In genomic region chr5:1059884-1060263, GRCh38 we compare ENCODE assay signal across 21 cellular contexts. TPM values are rescaled to one million over a fixed set of nuclear protein-coding genes. Genes with fewer than 3 reads are reported as not detected.
DNase-seq lines count a peak whose midpoint lies in the region; ATAC-seq and TF ChIP-seq lines count a peak whose summit lies in the region.
"Had no signal": no experiment of that assay in that cellular context is flagged by ENCODE, and none has a peak within 500 bp of the region (broad histone marks: within the 10 kb centered on the region; RNA-seq: fewer than 3 reads in every experiment).

No MANE protein-coding gene starts in this region.

- no peak overlapping the region for H3K4me2 ChIP-seq in SK-N-SH

- no peak overlapping the region for H3K9ac ChIP-seq in SK-N-SH

- no peaks in the 10 kb centered on the region for H3K36me3 ChIP-seq in SK-N-SH (replicated peaks in 1 of 2; ENCODE audit: control insufficient read depth in 1 of 2, insufficient read depth in 2 of 2, low read length in 1 of 2)
- H3K36me3 ChIP-seq: BE2C had no signal

- no peaks in the 10 kb centered on the region for H3K36me3 Mint-ChIP-seq in natural killer cell treated with Interleukin-12 subunit alpha and Interleukin-12 subunit beta and Interleukin-15 and Interleukin-18, amount 100 ng/mL, for 72 hours
- H3K36me3 Mint-ChIP-seq in natural killer cell = no peaks in the 10 kb centered on the region
- H3K36me3 Mint-ChIP-seq in nephron progenitor cell (ENCODE audit: low read depth) = no peaks in the 10 kb centered on the region
- H3K36me3 Mint-ChIP-seq in T-helper 17 cell (ENCODE audit: low read depth) = peaks cover 2% of the 10 kb centered on the region

- no peak overlapping the region for H3K27ac Mint-ChIP-seq in natural killer cell treated with Interleukin-12 subunit alpha and Interleukin-12 subunit beta and Interleukin-15 and Interleukin-18, amount 100 ng/mL, for 72 hours
- H3K27ac Mint-ChIP-seq in natural killer cell = no peak overlapping the region
- no peak overlapping the region for H3K27ac Mint-ChIP-seq in nephron progenitor cell
- no peak overlapping the region for H3K27ac Mint-ChIP-seq in T-helper 17 cell
- H3K27ac Mint-ChIP-seq: CD14-positive monocyte had no signal

- no peak for TF ChIP-seq EP300 in SK-N-SH (IDR thresholded peaks at IDR 0.05; ENCODE audit: borderline replicate concordance in 1 of 2, low read depth in 1 of 2, low read length in 1 of 2)

- no peaks in the 10 kb centered on the region for H4K20me1 ChIP-seq in SK-N-SH (ENCODE audit: insufficient read depth)

- no peaks in the 10 kb centered on the region for H3K27me3 ChIP-seq in SK-N-SH (ENCODE audit: insufficient read depth)
- H3K27me3 ChIP-seq: BE2C had no signal

- H3K4me3 ChIP-seq in SK-N-SH (ENCODE audit: low read depth in 2 of 2, low read length in 1 of 2) = no peak overlapping the region

- H3K9me3 Mint-ChIP-seq in natural killer cell treated with Interleukin-12 subunit alpha and Interleukin-12 subunit beta and Interleukin-15 and Interleukin-18, amount 100 ng/mL, for 72 hours = no peaks in the 10 kb centered on the region
- H3K9me3 Mint-ChIP-seq in natural killer cell (no peaks in the 10 kb centered on the region), nephron progenitor cell (no peaks in the 10 kb centered on the region)
- H3K9me3 Mint-ChIP-seq: CD14-positive monocyte had no signal

- DNase-seq in SK-N-SH (peak; percentile 22), natural killer cell (no peak), nephron progenitor cell (peak; percentile 59), T-helper 17 cell (no peak)
- peak; percentile 35 for DNase-seq in natural killer cell treated with Interleukin-12 subunit alpha and Interleukin-12 subunit beta and Interleukin-15 and Interleukin-18, amount 100 ng/mL, for 72 hours (ENCODE audit: low spot score)
- DNase-seq: ACHN, BE2C, Calu3, DMS153, DND-41, NCI-H1048, NCI-H1417, NCI-H1694, NCI-H2029 treated with DMSO at 0.1 percent for 48 hours, NCI-H526 treated with DMSO at 0.1 percent for 48 hours had no signal

- POLR2A ChIA-PET in SK-N-SH (lab: Yijun Ruan, JAX) = no interaction called here

- H3K9me2 ChIP-seq in SK-N-SH = no peaks in the 10 kb centered on the region

- ATAC-seq in SK-N-SH treated with all-trans-retinoic acid at 6 μM for 48 hours (no peak), natural killer cell (no peak), T-helper 17 cell (no peak), GM18502 (IDR thresholded peaks at IDR 0.05; ENCODE audit: poor library complexity, unreplicated experiment) (no peak)
- no peak for ATAC-seq in natural killer cell treated with Interleukin-12 subunit alpha and Interleukin-12 subunit beta and Interleukin-15 and Interleukin-18, amount 100 ng/mL, for 72 hours
- ATAC-seq: Panc1 had no signal

- no peaks in the 10 kb centered on the region for H3F3A ChIP-seq in SK-N-SH (replicated peaks; ENCODE audit: insufficient read depth)

- H3K4me3 Mint-ChIP-seq in natural killer cell treated with Interleukin-12 subunit alpha and Interleukin-12 subunit beta and Interleukin-15 and Interleukin-18, amount 100 ng/mL, for 72 hours = no peak overlapping the region
- H3K4me3 Mint-ChIP-seq in natural killer cell = no peak overlapping the region
- H3K4me3 Mint-ChIP-seq in nephron progenitor cell = no peak overlapping the region
- H3K4me3 Mint-ChIP-seq in T-helper 17 cell = no peak overlapping the region
- H3K4me3 Mint-ChIP-seq: CD14-positive monocyte had no signal

- no peak overlapping the region for H2AFZ ChIP-seq in SK-N-SH (ENCODE audit: low read depth)

- no peaks in the 10 kb centered on the region for H3K79me2 ChIP-seq in SK-N-SH (ENCODE audit: insufficient read depth)

- H3K27ac ChIP-seq in SK-N-SH (ENCODE audit: low read depth in 2 of 2, low read length in 1 of 2) = no peak overlapping the region
- H3K27ac ChIP-seq: 22Rv1, HL-60 had no signal

- no peaks in the 10 kb centered on the region for H3K4me1 ChIP-seq in SK-N-SH (ENCODE audit: control insufficient read depth in 1 of 2, insufficient read depth in 2 of 2, low read depth in 1 of 2, low read length in 1 of 2)
- H3K4me1 ChIP-seq: BE2C had no signal

- no peak for TF ChIP-seq CTCF in SK-N-SH (IDR thresholded peaks at IDR 0.05)
- no peak for TF ChIP-seq CTCF in natural killer cell (IDR thresholded peaks at IDR 0.05)
- no peak for TF ChIP-seq CTCF in nephron progenitor cell (IDR thresholded peaks at IDR 0.05)

- no peak for TF ChIP-seq RAD21 in SK-N-SH (IDR thresholded peaks at IDR 0.05; ENCODE audit: low read length)

- intact Hi-C loops in natural killer cell (cut with micrococcal nuclease) = no loop called here

- no peaks in the 10 kb centered on the region for H3K27me3 Mint-ChIP-seq in natural killer cell treated with Interleukin-12 subunit alpha and Interleukin-12 subunit beta and Interleukin-15 and Interleukin-18, amount 100 ng/mL, for 72 hours
- H3K27me3 Mint-ChIP-seq in natural killer cell (ENCODE audit: low read depth in 2 of 2) = no peaks in the 10 kb centered on the region
- no peaks in the 10 kb centered on the region for H3K27me3 Mint-ChIP-seq in nephron progenitor cell (ENCODE audit: low read depth, poor library complexity)
- no peaks in the 10 kb centered on the region for H3K27me3 Mint-ChIP-seq in T-helper 17 cell

- no peaks in the 10 kb centered on the region for H3K4me1 Mint-ChIP-seq in natural killer cell treated with Interleukin-12 subunit alpha and Interleukin-12 subunit beta and Interleukin-15 and Interleukin-18, amount 100 ng/mL, for 72 hours (ENCODE audit: low read depth in 2 of 2)
- H3K4me1 Mint-ChIP-seq in natural killer cell = no peaks in the 10 kb centered on the region
- peaks cover 30% of the 10 kb centered on the region for H3K4me1 Mint-ChIP-seq in nephron progenitor cell
- H3K4me1 Mint-ChIP-seq in T-helper 17 cell = peaks cover 2% of the 10 kb centered on the region
- H3K4me1 Mint-ChIP-seq: CD14-positive monocyte had no signal

- CTCF ChIA-PET in SK-N-SH (lab: Yijun Ruan, JAX) = interaction anchor here (0.6 to 0.9 kb wide), 2 partner anchors 389 to 594 kb away, joined by 3 read pairs; no protein-coding TSS in a partner anchor

- no peaks in the 10 kb centered on the region for H3K9me3 ChIP-seq in SK-N-SH
- no peaks in the 10 kb centered on the region for H3K9me3 ChIP-seq in T-helper 17 cell (ENCODE audit: control insufficient read depth, low read length, poor library complexity, severe bottlenecking)
- H3K9me3 ChIP-seq: BE2C had no signal

- 76% methylated on average over 8 of the region's 17 CpGs for WGBS in SK-N-SH (ENCODE audit: low lambda C conversion rate)

TF ChIP-seq in SK-N-SH, 30 proteins besides CTCF, POLR2A, EP300 and RAD21 (continues in another document):
- TF ChIP-seq GABPA (IDR thresholded peaks at IDR 0.05; ENCODE audit: low read depth) = no peak
- TF ChIP-seq EZH2phosphoT487 (IDR thresholded peaks at IDR 0.05; ENCODE audit: borderline replicate concordance, low read depth) = no peak
- no peak for TF ChIP-seq GATA2 (CRISPR knock-in tag; IDR thresholded peaks at IDR 0.05)
- no peak for TF ChIP-seq CHD2 (IDR thresholded peaks at IDR 0.05; ENCODE audit: low read length, partially characterized antibody)
- TF ChIP-seq POLR2AphosphoS5 (IDR thresholded peaks at IDR 0.05; ENCODE audit: low read depth, low read length) = no peak
- TF ChIP-seq YY1 (IDR thresholded peaks at IDR 0.05; ENCODE audit: low read depth) = no peak
- no peak for TF ChIP-seq SIN3A (IDR thresholded peaks at IDR 0.05; ENCODE audit: borderline replicate concordance, low read depth, low read length)
- no peak for TF ChIP-seq RCOR1 (IDR thresholded peaks at IDR 0.05; ENCODE audit: low read length)
- TF ChIP-seq NRF1 (IDR thresholded peaks at IDR 0.05; ENCODE audit: low read depth, low read length) = no peak
- TF ChIP-seq MAX (IDR thresholded peaks at IDR 0.05; ENCODE audit: low read depth) = no peak

TF ChIP-seq in SK-N-SH treated with all-trans-retinoic acid at 6 μM for 48 hours, 23 proteins besides CTCF, POLR2A, EP300 and RAD21 (continues in another document):
- TF ChIP-seq, protein P1, sequence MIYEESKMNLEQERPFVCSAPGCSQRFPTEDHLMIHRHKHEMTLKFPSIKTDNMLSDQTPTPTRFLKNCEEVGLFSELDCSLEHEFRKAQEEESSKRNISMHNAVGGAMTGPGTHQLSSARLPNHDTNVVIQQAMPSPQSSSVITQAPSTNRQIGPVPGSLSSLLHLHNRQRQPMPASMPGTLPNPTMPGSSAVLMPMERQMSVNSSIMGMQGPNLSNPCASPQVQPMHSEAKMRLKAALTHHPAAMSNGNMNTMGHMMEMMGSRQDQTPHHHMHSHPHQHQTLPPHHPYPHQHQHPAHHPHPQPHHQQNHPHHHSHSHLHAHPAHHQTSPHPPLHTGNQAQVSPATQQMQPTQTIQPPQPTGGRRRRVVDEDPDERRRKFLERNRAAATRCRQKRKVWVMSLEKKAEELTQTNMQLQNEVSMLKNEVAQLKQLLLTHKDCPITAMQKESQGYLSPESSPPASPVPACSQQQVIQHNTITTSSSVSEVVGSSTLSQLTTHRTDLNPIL (CRISPR knock-in tag; IDR thresholded peaks at IDR 0.05; ENCODE audit: low read depth) = no peak
- TF ChIP-seq CSRNP3 (CRISPR knock-in tag; IDR thresholded peaks at IDR 0.05) (no peak), TCF4 (CRISPR knock-in tag; IDR thresholded peaks at IDR 0.05; ENCODE audit: borderline replicate concordance) (no peak), ZNF565 (CRISPR knock-in tag; conservative IDR thresholded peaks at IDR 0.05; ENCODE audit: low read depth) (no peak)

RNA-seq across cellular contexts. Expression of gene NKD2, which starts 51.3 kb away (rescaled TPM):
- not detected in 2 replicates for polyA plus RNA-seq in SK-N-SH (2012; rRNA removed)
- not detected in 2 replicates for polyA plus RNA-seq in SK-N-SH (2012; cell fraction: cytosol; rRNA removed)
- polyA plus RNA-seq in SK-N-SH (2012; cell fraction: nucleus; rRNA removed) = 0.06 TPM in 1 of 2 replicates, not detected in the other
- under 1 TPM in 1 of 2 donors, not detected in 1; 0.53 TPM for total RNA-seq in natural killer cell treated with Interleukin-12 subunit alpha and Interleukin-12 subunit beta and Interleukin-15 and Interleukin-18, amount 100 ng/mL, for 72 hours
- not detected for total RNA-seq in natural killer cell
- total RNA-seq in T-helper 17 cell = not detected
- polyA plus RNA-seq: CD14-positive monocyte had no signal

RNA-seq across cellular contexts. Expression of gene SLC12A7, which starts 52.0 kb away (rescaled TPM):
- polyA plus RNA-seq in SK-N-SH (2012; rRNA removed) = 2.3 and 2.6 TPM in 2 replicates
- 0.97 and 1.5 TPM in 2 replicates for polyA plus RNA-seq in SK-N-SH (2012; cell fraction: cytosol; rRNA removed)
- 7.4 and 9.0 TPM in 2 replicates for polyA plus RNA-seq in SK-N-SH (2012; cell fraction: nucleus; rRNA removed)
- total RNA-seq in natural killer cell treated with Interleukin-12 subunit alpha and Interleukin-12 subunit beta and Interleukin-15 and Interleukin-18, amount 100 ng/mL, for 72 hours = 10 to 100 TPM; 13.5 to 21.9 TPM
- 10 to 100 TPM; 53.2 to 92.5 (median 81.3) TPM for total RNA-seq in natural killer cell
- 10 to 100 TPM; 36.6 to 88.0 TPM for total RNA-seq in T-helper 17 cell

Comparison
In these comparisons a context has a peak if more than half of its experiments do, and no peak if none do; other contexts are left out.
1. DNase-seq: peak in SK-N-SH (single experiment), natural killer cell treated with Interleukin-12 subunit alpha and Interleukin-12 subunit beta and Interleukin-15 and Interleukin-18, amount 100 ng/mL, for 72 hours (single experiment) and nephron progenitor cell (single experiment); none in natural killer cell (single experiment) and T-helper 17 cell (0 of 3).